ENCODE assay signal across 8 cellular contexts in genomic region chr1:184563308-184563707, GRCh38.
A peak's percentile ranks its signal among the peaks of the same experiment; 100 is the strongest.
DNase-seq lines count a peak whose midpoint lies in the region; TF ChIP-seq lines count a peak whose summit lies in the region.

No MANE protein-coding gene starts in this region.

- H3K9me3 ChIP-seq in neural progenitor cell (ENCODE audit: low read depth), result no peaks in the 10 kb centered on the region
- H3K9me3 ChIP-seq in CD8-positive, alpha-beta memory T cell (ENCODE audit: low read length), result no peaks in the 10 kb centered on the region

- no peaks in the 10 kb centered on the region for H3K27me3 Mint-ChIP-seq in neural progenitor cell (ENCODE audit: insufficient read depth, low read depth)
- H3K27me3 Mint-ChIP-seq in CD8-positive, alpha-beta memory T cell, result peaks cover 0 to 8% of the 10 kb centered on the region in 2 donors

- H4K20me1 ChIP-seq in neural progenitor cell (ENCODE audit: low read depth), result no peaks in the 10 kb centered on the region

- CTCF ChIA-PET in CD8-positive, alpha-beta memory T cell (lab: Charles Lee), result interaction anchor here (1.5 kb wide), 1 partner anchor 14 kb away, joined by 3 read pairs; no protein-coding TSS in a partner anchor

- H2AFZ ChIP-seq in neural progenitor cell (replicated peaks), result no peak overlapping the region

- peaks cover 2% of the 10 kb centered on the region for H3K36me3 Mint-ChIP-seq in neural progenitor cell
- peaks cover 0 to 1% (median 0%) of the 10 kb centered on the region in 3 donors for H3K36me3 Mint-ChIP-seq in CD8-positive, alpha-beta memory T cell

- H3K27ac ChIP-seq in neural progenitor cell, result no peak overlapping the region
- H3K27ac ChIP-seq in CD8-positive, alpha-beta memory T cell (ENCODE audit: low read depth, low read length), result no peak overlapping the region

- no peaks in the 10 kb centered on the region for H3K36me3 ChIP-seq in neural progenitor cell
- H3K36me3 ChIP-seq in CD8-positive, alpha-beta memory T cell (ENCODE audit: insufficient read depth, low read length), result no peaks in the 10 kb centered on the region

- no peak overlapping the region for H3K4me2 ChIP-seq in neural progenitor cell

- peaks cover 4% of the 10 kb centered on the region for H3K4me1 Mint-ChIP-seq in neural progenitor cell
- peaks cover 0 to 6% (median under 1%) of the 10 kb centered on the region in 3 donors for H3K4me1 Mint-ChIP-seq in CD8-positive, alpha-beta memory T cell

- H3K27ac Mint-ChIP-seq in neural progenitor cell, result no peak overlapping the region
- H3K27ac Mint-ChIP-seq in CD8-positive, alpha-beta memory T cell, result no peak overlapping the region

- H3K4me3 ChIP-seq in neural progenitor cell, result no peak overlapping the region
- no peak overlapping the region for H3K4me3 ChIP-seq in CD8-positive, alpha-beta memory T cell (ENCODE audit: low read length)

- peaks cover 20% of the 10 kb centered on the region for H3K79me2 ChIP-seq in neural progenitor cell (ENCODE audit: low read depth)

- H3K4me1 ChIP-seq in neural progenitor cell, result peaks cover 8% of the 10 kb centered on the region
- H3K4me1 ChIP-seq in CD8-positive, alpha-beta memory T cell (ENCODE audit: insufficient read depth, low read length), result no peaks in the 10 kb centered on the region

- POLR2A ChIA-PET in CD8-positive, alpha-beta memory T cell (lab: Charles Lee), result no interaction called here

- no peak overlapping the region for H3K4me3 Mint-ChIP-seq in neural progenitor cell
- H3K4me3 Mint-ChIP-seq in CD8-positive, alpha-beta memory T cell, result no peak overlapping the region

- no peak overlapping the region for H3K9ac ChIP-seq in neural progenitor cell

- no peaks in the 10 kb centered on the region for H3F3A ChIP-seq in neural progenitor cell (ENCODE audit: low read depth)

- TF ChIP-seq CTCF in GM12873 (IDR thresholded peaks at IDR 0.05; ENCODE audit: insufficient read depth, low read depth, low read length, missing control alignments) (peak; percentile 31), neural progenitor cell (IDR thresholded peaks at IDR 0.05) (peak; percentile 52)

- no peaks in the 10 kb centered on the region for H3K9me3 Mint-ChIP-seq in neural progenitor cell
- H3K9me3 Mint-ChIP-seq in CD8-positive, alpha-beta memory T cell, result no peaks in the 10 kb centered on the region

- DNase-seq in NCI-H526 (lab: John Stamatoyannopoulos, UW), result peak; percentile 21 to 73
- DNase-seq in dermis blood vessel endothelial cell, result peak; percentile 44
- DNase-seq in neural progenitor cell (ENCODE audit: low spot score), result no peak
- no peak for DNase-seq in nucleus accumbens (lab: John Stamatoyannopoulos, UW)
- DNase-seq in SW480 (ENCODE audit: low spot score), result no peak
- no peak for DNase-seq in NCI-H1048 (lab: John Stamatoyannopoulos, UW)
- DNase-seq in CD8-positive, alpha-beta memory T cell, result no peak

- H3K27me3 ChIP-seq in neural progenitor cell, result no peaks in the 10 kb centered on the region
- H3K27me3 ChIP-seq in CD8-positive, alpha-beta memory T cell (ENCODE audit: insufficient read depth, low read length, poor library complexity, severe bottlenecking), result no peaks in the 10 kb centered on the region

Comparison
In these comparisons a context has a peak if more than half of its experiments do, and no peak if none do; other contexts are left out.
1. DNase-seq: peak in NCI-H526 (2 of 2) and dermis blood vessel endothelial cell (single experiment); none in neural progenitor cell (single experiment), nucleus accumbens (0 of 56), SW480 (single experiment), NCI-H1048 (single experiment) and CD8-positive, alpha-beta memory T cell (0 of 5).